Comparison of ENCODE assay signal across 25 cellular contexts in the genomic region with DNA sequence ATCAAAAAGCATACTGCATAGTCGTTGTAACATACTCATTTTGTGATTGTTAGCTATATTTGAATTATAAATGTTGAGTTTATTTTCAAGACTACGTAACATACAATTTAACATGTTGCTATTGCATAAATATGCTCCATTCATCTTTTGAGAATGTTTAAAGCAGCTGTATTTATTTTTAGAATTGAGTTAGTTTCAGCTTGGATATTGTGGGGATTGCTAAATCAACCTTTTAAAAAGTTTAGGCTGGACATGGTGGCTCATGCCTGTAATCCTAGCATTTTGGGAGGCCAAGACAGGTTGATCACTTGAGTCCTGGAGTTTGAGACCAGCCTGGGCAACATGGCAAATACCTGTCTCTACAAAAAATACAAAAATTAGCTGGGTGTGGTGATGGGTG.
"Had no signal": no experiment of that assay in that cellular context is flagged by ENCODE, and none has a peak within 500 bp of the region (broad histone marks: within the 10 kb centered on the region; RNA-seq: fewer than 3 reads in every experiment).

No MANE protein-coding gene starts in this region.

- H3K4me3 ChIP-seq: colonic mucosa, gastroesophageal sphincter, left ventricle myocardium inferior, lower lobe of right lung, skin epidermis, testis, tibial nerve, upper lobe of right lung had no signal

- H3K4me1 ChIP-seq: colonic mucosa, gastroesophageal sphincter, left ventricle myocardium inferior, lower lobe of right lung, parathyroid adenoma, testis, tibial nerve, upper lobe of right lung had no signal

- H3K27me3 ChIP-seq: colonic mucosa, gastroesophageal sphincter, testis, tibial nerve, upper lobe of right lung had no signal

- H3K27ac ChIP-seq: colonic mucosa, gastroesophageal sphincter, left ventricle myocardium inferior, lower lobe of right lung, parathyroid adenoma, skin epidermis, testis, tibial nerve, upper lobe of right lung had no signal

- DNase-seq: colonic mucosa; effector CD4-positive, alpha-beta T cell; endodermal cell; erythroblast; foreskin fibroblast; glutamatergic neuron; immature natural killer cell; kidney; left cardiac atrium; left ventricle myocardium inferior; lower lobe of right lung; mesendoderm; naive thymus-derived CD4-positive, alpha-beta T cell; nephron progenitor cell; stimulated activated CD4-positive, alpha-beta T cell treated with anti-CD3 and anti-CD28 coated beads, Interleukin-2, amount 100 ng/mL, for 24 hours; stimulated activated CD4-positive, alpha-beta T cell treated with anti-CD3 and anti-CD28 coated beads, Interleukin-4, amount 100 ng/mL, for 4 hours; stimulated activated naive B cell treated with anti-CD40 and anti-IgM and Interleukin-4, amounts not matched to agents 10 μg/mL and 1 μg/mL and 100 μg/mL, for 72 hours; stimulated activated naive CD8-positive, alpha-beta T cell treated with anti-CD3 and anti-CD28 coated beads, Interleukin-15, amount 100 ng/mL, for 72 hours; testis; upper lobe of right lung had no signal

- ATAC-seq: gastroesophageal sphincter; left cardiac atrium; lower lobe of right lung; naive thymus-derived CD4-positive, alpha-beta T cell; sciatic nerve; stimulated activated naive B cell treated with anti-CD40 and anti-IgM and Interleukin-4, amounts not matched to agents 10 μg/mL and 1 μg/mL and 100 μg/mL, for 72 hours; stimulated activated naive CD8-positive, alpha-beta T cell treated with anti-CD3 and anti-CD28 coated beads, Interleukin-15, amount 100 ng/mL, for 72 hours; upper lobe of right lung had no signal

- H3K36me3 ChIP-seq: colonic mucosa, lower lobe of right lung, upper lobe of right lung had no signal

- H3K9ac ChIP-seq: parathyroid adenoma had no signal

- H2AFZ ChIP-seq: parathyroid adenoma had no signal

- H3K9me3 ChIP-seq: colonic mucosa, gastroesophageal sphincter, lower lobe of right lung, testis, upper lobe of right lung had no signal
